1 cellular context compared by ENCODE assay signal in the genomic region with DNA sequence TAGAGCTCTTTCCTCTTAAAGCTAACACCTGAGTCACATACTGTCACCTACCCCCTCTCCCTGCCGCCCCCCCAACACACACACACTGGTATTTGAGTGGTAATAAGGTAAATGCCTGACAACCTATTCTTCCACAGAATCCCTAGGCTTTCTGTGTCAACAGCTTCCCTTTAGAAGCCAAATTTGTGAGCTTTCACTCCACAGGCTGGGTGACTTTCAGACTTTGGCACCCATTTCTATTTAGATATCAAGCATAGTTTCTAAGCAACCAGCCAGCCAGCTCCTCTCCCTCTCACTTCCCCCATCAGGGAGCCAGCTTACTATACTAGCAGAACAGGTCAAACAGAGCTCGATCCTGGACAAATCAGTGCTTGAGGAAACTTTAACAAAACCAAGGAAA.
TF ChIP-seq lines count a peak whose summit lies in the region.

No MANE protein-coding gene starts in this region.

TF ChIP-seq in IMR-90, 13 proteins besides CTCF, POLR2A, EP300 and RAD21 (continued from another document):
- TF ChIP-seq, protein P1, sequence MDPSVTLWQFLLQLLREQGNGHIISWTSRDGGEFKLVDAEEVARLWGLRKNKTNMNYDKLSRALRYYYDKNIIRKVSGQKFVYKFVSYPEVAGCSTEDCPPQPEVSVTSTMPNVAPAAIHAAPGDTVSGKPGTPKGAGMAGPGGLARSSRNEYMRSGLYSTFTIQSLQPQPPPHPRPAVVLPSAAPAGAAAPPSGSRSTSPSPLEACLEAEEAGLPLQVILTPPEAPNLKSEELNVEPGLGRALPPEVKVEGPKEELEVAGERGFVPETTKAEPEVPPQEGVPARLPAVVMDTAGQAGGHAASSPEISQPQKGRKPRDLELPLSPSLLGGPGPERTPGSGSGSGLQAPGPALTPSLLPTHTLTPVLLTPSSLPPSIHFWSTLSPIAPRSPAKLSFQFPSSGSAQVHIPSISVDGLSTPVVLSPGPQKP (IDR thresholded peaks at IDR 0.05; ENCODE audit: borderline replicate concordance, low read depth, low read length) = no peak
- TF ChIP-seq MAFK (IDR thresholded peaks at IDR 0.05; ENCODE audit: low read depth, low read length) = no peak
- TF ChIP-seq NFE2L2 (IDR thresholded peaks at IDR 0.05; ENCODE audit: low read depth, low read length) = no peak
- no peak for TF ChIP-seq MAZ (IDR thresholded peaks at IDR 0.05; ENCODE audit: borderline replicate concordance, low read depth, low read length)
- no peak for TF ChIP-seq MXI1 (IDR thresholded peaks at IDR 0.05; ENCODE audit: borderline replicate concordance, low read depth, low read length)
- no peak for TF ChIP-seq SMC3 (IDR thresholded peaks at IDR 0.05; ENCODE audit: low read depth, low read length)
- TF ChIP-seq RFX5 (IDR thresholded peaks at IDR 0.05; ENCODE audit: low read depth, low read length) = no peak
- TF ChIP-seq CHD1 (IDR thresholded peaks at IDR 0.05; ENCODE audit: low read depth, low read length) = no peak
- no peak for TF ChIP-seq CEBPB (IDR thresholded peaks at IDR 0.05; ENCODE audit: low read depth, low read length)
- TF ChIP-seq FOS (IDR thresholded peaks at IDR 0.05; ENCODE audit: low read depth, low read length) = no peak
- no peak for TF ChIP-seq BHLHE40 (IDR thresholded peaks at IDR 0.05; ENCODE audit: low read depth, low read length)
